Comparison of ENCODE assay signal across 1 cellular context in genomic region chr1:52393174-52393573, GRCh38.
TF ChIP-seq lines count a peak whose summit lies in the region.

No MANE protein-coding gene starts in this region.

TF ChIP-seq in IMR-90, 13 proteins besides CTCF, POLR2A, EP300 and RAD21:
- TF ChIP-seq FOS (IDR thresholded peaks at IDR 0.05; ENCODE audit: low read depth, low read length) (no peak), RFX5 (IDR thresholded peaks at IDR 0.05; ENCODE audit: low read depth, low read length) (no peak), RCOR1 (IDR thresholded peaks at IDR 0.05; ENCODE audit: insufficient replicate concordance, low read length) (no peak), USF2 (IDR thresholded peaks at IDR 0.05; ENCODE audit: low read depth, low read length) (no peak), ELK1 (IDR thresholded peaks at IDR 0.05; ENCODE audit: borderline replicate concordance, low read depth, low read length) (no peak), MXI1 (IDR thresholded peaks at IDR 0.05; ENCODE audit: borderline replicate concordance, low read depth, low read length) (no peak), CHD1 (IDR thresholded peaks at IDR 0.05; ENCODE audit: low read depth, low read length) (no peak), CEBPB (IDR thresholded peaks at IDR 0.05; ENCODE audit: low read depth, low read length) (no peak)
TF ChIP-seq in IMR-90: peak in this region for 0.
